ENCODE assay signal across 12 cellular contexts in genomic region chr1:1333551-1334241, GRCh38. TPM values are rescaled to one million over a fixed set of nuclear protein-coding genes. Genes with fewer than 3 reads are reported as not detected.
A peak's percentile ranks its signal among the peaks of the same experiment; 100 is the strongest.
DNase-seq lines count a peak whose midpoint lies in the region; ATAC-seq, FAIRE-seq and TF ChIP-seq lines count a peak whose summit lies in the region.
"Had no signal": no experiment of that assay in that cellular context is flagged by ENCODE, and none has a peak within 500 bp of the region (broad histone marks: within the 10 kb centered on the region; RNA-seq: fewer than 3 reads in every experiment).

No MANE protein-coding gene starts in this region.

- H3K27ac ChIP-seq in HCT116 (ENCODE audit: low read depth, low read length) (peak overlapping the region; percentile 28; the same call in 1 of the 2 replicates), keratinocyte (ENCODE audit: control insufficient read depth, insufficient read depth, low read length) (no peak overlapping the region)

- intact Hi-C loops in HCT116 (cut with micrococcal nuclease) = no loop called here

- POLR2A ChIA-PET in HCT116 (lab: Charles Lee) = interaction anchor here (0.6 kb wide), 1 partner anchor 41 kb away, joined by 3 read pairs; the partner anchor contains the start of gene AURKAIP1

- dilution Hi-C loops in keratinocyte (cut with MboI; ENCODE audit: extremely low pct_ligation_motif_present, low sequenced_read_pairs) = no loop called here

- no peak overlapping the region for H3K4me2 ChIP-seq in HCT116 (ENCODE audit: low read length)
- H3K4me2 ChIP-seq in keratinocyte (ENCODE audit: control insufficient read depth, extremely low read depth, insufficient read depth, low read depth, low read length) = no peak overlapping the region

- H3K4me1 ChIP-seq in HCT116 (ENCODE audit: control insufficient read depth in 1 of 2, insufficient read depth in 2 of 2, low read length in 2 of 2) (peaks cover 10 to 47% of the 10 kb centered on the region in 2 experiments; a peak in 3 of 4 replicates), keratinocyte (ENCODE audit: control insufficient read depth, extremely low read depth, insufficient read depth, low read length) (peaks cover 32% of the 10 kb centered on the region)

- no peak for TF ChIP-seq POLR2A in HCT116 (IDR thresholded peaks at IDR 0.05; ENCODE audit: borderline replicate concordance, extremely low read depth, insufficient read depth, insufficient read length)
- TF ChIP-seq POLR2A in GM18505 (IDR thresholded peaks at IDR 0.05; ENCODE audit: borderline replicate concordance, extremely low read depth, insufficient read depth, insufficient read length) = no peak

- RAD21 ChIA-PET in HCT116 (lab: Charles Lee; ENCODE audit: low non-redundant PET in 1 of 2, low total read pairs in 2 of 2, uncharacterized antibody in 2 of 2, unreplicated experiment in 2 of 2) = no interaction called here

- H2AFZ ChIP-seq in HCT116 (ENCODE audit: low read depth, low read length, poor library complexity, severe bottlenecking) (no peak overlapping the region), keratinocyte (ENCODE audit: control insufficient read depth, low read length) (no peak overlapping the region)

- no peak for FAIRE-seq in keratinocyte (lab: Jason Lieb, UNC)

- no peaks in the 10 kb centered on the region for H3K9me3 ChIP-seq in HCT116 (ENCODE audit: control insufficient read depth in 1 of 2, insufficient read depth in 1 of 2, low read depth in 1 of 2, low read length in 2 of 2)
- peaks cover 4% of the 10 kb centered on the region for H3K9me3 ChIP-seq in keratinocyte (ENCODE audit: control insufficient read depth, low read depth, low read length)

- H3K9ac ChIP-seq in HCT116 (ENCODE audit: low read length) (no peak overlapping the region), keratinocyte (ENCODE audit: control insufficient read depth, extremely low read depth, insufficient read depth, low read length) (peak overlapping the region; percentile 25)

- H3K9me2 ChIP-seq in HCT116 (ENCODE audit: insufficient read depth) = no peaks in the 10 kb centered on the region

- DNase-seq in HCT116 (ENCODE audit: low read depth, low spot score) (no peak), keratinocyte (ENCODE audit: low read depth, low spot score) (no peak), RPMI8226 (no peak)
- DNase-seq: activated B cell treated with CpG ODN at 0.5 μM for 24 hours; activated effector memory CD4-positive, alpha-beta T cell treated with Interleukin-2 at 50 U/mL for 16 hours; amniotic stem cell; COR-L47; effector memory CD4-positive, alpha-beta T cell; GF-D8; NCI-H748 treated with DMSO at 0.1 percent for 48 hours; T-helper 17 cell had no signal

- H3K27me3 ChIP-seq in HCT116 (ENCODE audit: insufficient read depth, low read length) (no peaks in the 10 kb centered on the region), keratinocyte (ENCODE audit: control insufficient read depth, extremely low read depth, insufficient read depth, low read length) (peaks cover 11% of the 10 kb centered on the region)

- peak; percentile 15 for ATAC-seq in HCT116
- no peak for ATAC-seq in GM18505 (IDR thresholded peaks at IDR 0.05; ENCODE audit: unreplicated experiment)
- ATAC-seq: T-helper 17 cell had no signal

- H3K9me1 ChIP-seq in keratinocyte (ENCODE audit: control insufficient read depth, extremely low read depth, insufficient read depth, low read length) = no peaks in the 10 kb centered on the region

- H3K79me2 ChIP-seq in HCT116 (ENCODE audit: insufficient read depth, low read length) = peaks cover 7% of the 10 kb centered on the region; the same call in 1 of the 2 replicates
- no peaks in the 10 kb centered on the region for H3K79me2 ChIP-seq in keratinocyte (ENCODE audit: control insufficient read depth, insufficient read depth, low read length)

- no peak overlapping the region for H3K4me3 ChIP-seq in HCT116 (replicated peaks in 1 of 2; ENCODE audit: low read depth in 1 of 2, low read length in 2 of 2)
- no peak overlapping the region for H3K4me3 ChIP-seq in keratinocyte (ENCODE audit: control insufficient read depth in 2 of 3, extremely low read depth in 1 of 3, insufficient read depth in 2 of 3, low read depth in 1 of 3, low read length in 3 of 3)

- H3K36me3 ChIP-seq in HCT116 (ENCODE audit: control insufficient read depth in 1 of 2, insufficient read depth in 2 of 2, low read length in 2 of 2) (peaks cover 3 to 12% of the 10 kb centered on the region in 2 experiments; a peak in 2 of 4 replicates), keratinocyte (ENCODE audit: control insufficient read depth in 2 of 2, extremely low read depth in 1 of 2, insufficient read depth in 2 of 2, low read length in 2 of 2) (peaks cover 7 to 11% of the 10 kb centered on the region in 2 experiments)

- H4K20me1 ChIP-seq in HCT116 (ENCODE audit: insufficient read depth) (peaks cover 4% of the 10 kb centered on the region; the same call in 1 of the 2 replicates), keratinocyte (ENCODE audit: control insufficient read depth, extremely low read depth, insufficient read depth, low read length) (peaks cover 29% of the 10 kb centered on the region)

- TF ChIP-seq RAD21 in HCT116 (IDR thresholded peaks at IDR 0.05; ENCODE audit: low read depth) = no peak

- no TSS peak for BruUV-seq in HCT116 (replicated peaks; lab: Mats Ljungman, UMichigan)

- TF ChIP-seq CTCF in HCT116 (IDR thresholded peaks at IDR 0.05 in 2 of 3, conservative IDR thresholded peaks at IDR 0.05 in 1 of 3; ENCODE audit: borderline replicate concordance in 1 of 3, insufficient read depth in 1 of 3, low read depth in 2 of 3, low read length in 2 of 3) (no peak), keratinocyte (optimal IDR thresholded peaks at IDR 0.05 in 1 of 3, IDR thresholded peaks at IDR 0.05 in 1 of 3, conservative IDR thresholded peaks at IDR 0.05 in 1 of 3; ENCODE audit: extremely low read depth in 1 of 3, insufficient read depth in 2 of 3, low read length in 3 of 3) (no peak)

- CTCF ChIA-PET in HCT116 (lab: Charles Lee) = no interaction called here

TF ChIP-seq in HCT116, 20 proteins besides CTCF, POLR2A, EP300 and RAD21 (continues in another document):
- no peak for TF ChIP-seq JUND (IDR thresholded peaks at IDR 0.05)
- TF ChIP-seq SIN3A (IDR thresholded peaks at IDR 0.05; ENCODE audit: low read depth) = no peak; the same call in 1 of the 2 replicates
- TF ChIP-seq CBX3 (IDR thresholded peaks at IDR 0.05; ENCODE audit: low read depth) = no peak
- TF ChIP-seq TCF7L2 (IDR thresholded peaks at IDR 0.05; ENCODE audit: borderline replicate concordance, extremely low read depth, insufficient read depth, insufficient read length) = no peak

RNA-seq across cellular contexts. Expression of gene TAS1R3, which starts 2.6 kb away (rescaled TPM):
- total RNA-seq in HCT116 (2021; ENCODE audit: unreplicated experiment) = 0.07 TPM
- polyA plus RNA-seq in HCT116 (2012) = 0.33 and 0.37 TPM in 2 replicates
- 0.01 to 0.08 TPM (median 0.04 TPM) in 3 replicates for polyA plus RNA-seq in keratinocyte
- polyA plus RNA-seq in keratinocyte (2011; ENCODE audit: low read depth) = 0.07 TPM
- 0.02 and 0.03 TPM in 2 replicates for polyA plus RNA-seq in keratinocyte (2011; cell fraction: cytosol; rRNA removed)
- 0.09 and 0.20 TPM in 2 replicates for polyA plus RNA-seq in keratinocyte (2011; cell fraction: nucleus; rRNA removed)
- polyA plus RNA-seq in keratinocyte (2012; ENCODE audit: low replicate concordance) = 0.14 and 0.27 TPM in 2 replicates
- 0.03 TPM in 1 of 3 replicates, not detected in the others for polyA minus RNA-seq in keratinocyte
- not detected for polyA minus RNA-seq in keratinocyte (2011; cell fraction: cytosol; rRNA and poly(A)+ RNA removed)
- 0.11 and 0.23 TPM in 2 replicates for polyA minus RNA-seq in keratinocyte (2011; cell fraction: nucleus; rRNA and poly(A)+ RNA removed)

RNA-seq across cellular contexts. Expression of gene CPTP, which starts 9.1 kb away (rescaled TPM):
- 16.3 TPM for total RNA-seq in HCT116 (2021; ENCODE audit: unreplicated experiment)
- 11.2 and 13.9 TPM in 2 replicates for polyA plus RNA-seq in HCT116 (2012)
- polyA plus RNA-seq in keratinocyte = 5.8 to 14.0 TPM (median 11.8 TPM) in 3 replicates
- 4.4 TPM for polyA plus RNA-seq in keratinocyte (2011; ENCODE audit: low read depth)
- 9.4 and 26.1 TPM in 2 replicates for polyA plus RNA-seq in keratinocyte (2011; cell fraction: cytosol; rRNA removed)
- 8.9 and 14.9 TPM in 2 replicates for polyA plus RNA-seq in keratinocyte (2011; cell fraction: nucleus; rRNA removed)
- 20.3 and 26.7 TPM in 2 replicates for polyA plus RNA-seq in keratinocyte (2012; ENCODE audit: low replicate concordance)
- polyA minus RNA-seq in keratinocyte = 3.9 to 12.4 TPM (median 7.6 TPM) in 3 replicates
- polyA minus RNA-seq in keratinocyte (2011; cell fraction: cytosol; rRNA and poly(A)+ RNA removed) = 65.6 TPM
- 11.9 and 14.7 TPM in 2 replicates for polyA minus RNA-seq in keratinocyte (2011; cell fraction: nucleus; rRNA and poly(A)+ RNA removed)

RNA-seq across cellular contexts. Expression of gene INTS11, which starts 9.2 kb away (rescaled TPM):
- 161 TPM for total RNA-seq in HCT116 (2021; ENCODE audit: unreplicated experiment)
- 161 and 165 TPM in 2 replicates for polyA plus RNA-seq in HCT116 (2012)
- polyA plus RNA-seq in keratinocyte = 70.4 to 89.8 TPM (median 76.9 TPM) in 3 replicates
- polyA plus RNA-seq in keratinocyte (2011; ENCODE audit: low read depth) = 33.3 TPM
- 53.8 and 70.3 TPM in 2 replicates for polyA plus RNA-seq in keratinocyte (2011; cell fraction: cytosol; rRNA removed)
- polyA plus RNA-seq in keratinocyte (2011; cell fraction: nucleus; rRNA removed) = 165 and 204 TPM in 2 replicates
- polyA plus RNA-seq in keratinocyte (2012; ENCODE audit: low replicate concordance) = 69.7 and 83.9 TPM in 2 replicates
- 73.3 to 216 TPM (median 94.2 TPM) in 3 replicates for polyA minus RNA-seq in keratinocyte
- polyA minus RNA-seq in keratinocyte (2011; cell fraction: cytosol; rRNA and poly(A)+ RNA removed) = 63.5 TPM
- 66.9 and 70.7 TPM in 2 replicates for polyA minus RNA-seq in keratinocyte (2011; cell fraction: nucleus; rRNA and poly(A)+ RNA removed)

RNA-seq across cellular contexts. Expression of gene DVL1, which starts 15.5 kb away (rescaled TPM):
- 160 TPM for total RNA-seq in HCT116 (2021; ENCODE audit: unreplicated experiment)
- 193 and 219 TPM in 2 replicates for polyA plus RNA-seq in HCT116 (2012)
- 28.1 to 68.6 TPM (median 31.6 TPM) in 3 replicates for polyA plus RNA-seq in keratinocyte
- polyA plus RNA-seq in keratinocyte (2011; ENCODE audit: low read depth) = 55.8 TPM
- 11.1 and 34.0 TPM in 2 replicates for polyA plus RNA-seq in keratinocyte (2011; cell fraction: cytosol; rRNA removed)
- 84.0 and 105 TPM in 2 replicates for polyA plus RNA-seq in keratinocyte (2011; cell fraction: nucleus; rRNA removed)
- 52.2 and 66.2 TPM in 2 replicates for polyA plus RNA-seq in keratinocyte (2012; ENCODE audit: low replicate concordance)
- polyA minus RNA-seq in keratinocyte = 26.4 to 34.3 TPM (median 33.9 TPM) in 3 replicates
- polyA minus RNA-seq in keratinocyte (2011; cell fraction: cytosol; rRNA and poly(A)+ RNA removed) = 74.2 TPM
- 39.9 and 69.1 TPM in 2 replicates for polyA minus RNA-seq in keratinocyte (2011; cell fraction: nucleus; rRNA and poly(A)+ RNA removed)

RNA-seq across cellular contexts. Expression of gene MXRA8, which starts 24.7 kb away (rescaled TPM):
- total RNA-seq in HCT116 (2021; ENCODE audit: unreplicated experiment) = 0.74 TPM
- 3.6 and 3.7 TPM in 2 replicates for polyA plus RNA-seq in HCT116 (2012)
- 0.05 to 0.14 TPM in 2 of 3 replicates, not detected in the other for polyA plus RNA-seq in keratinocyte
- polyA plus RNA-seq in keratinocyte (2011; ENCODE audit: low read depth) = not detected
- polyA plus RNA-seq in keratinocyte (2011; cell fraction: cytosol; rRNA removed) = 0.08 and 0.09 TPM in 2 replicates
- polyA plus RNA-seq in keratinocyte (2011; cell fraction: nucleus; rRNA removed) = 0.20 and 0.28 TPM in 2 replicates
- polyA plus RNA-seq in keratinocyte (2012; ENCODE audit: low replicate concordance) = 0.42 and 1.9 TPM in 2 replicates
- polyA minus RNA-seq in keratinocyte = 1.5 TPM in 1 of 3 replicates, not detected in the others
- polyA minus RNA-seq in keratinocyte (2011; cell fraction: cytosol; rRNA and poly(A)+ RNA removed) = not detected
- not detected in 2 replicates for polyA minus RNA-seq in keratinocyte (2011; cell fraction: nucleus; rRNA and poly(A)+ RNA removed)
